ENCODE assay signal across 8 cellular contexts in the genomic region with DNA sequence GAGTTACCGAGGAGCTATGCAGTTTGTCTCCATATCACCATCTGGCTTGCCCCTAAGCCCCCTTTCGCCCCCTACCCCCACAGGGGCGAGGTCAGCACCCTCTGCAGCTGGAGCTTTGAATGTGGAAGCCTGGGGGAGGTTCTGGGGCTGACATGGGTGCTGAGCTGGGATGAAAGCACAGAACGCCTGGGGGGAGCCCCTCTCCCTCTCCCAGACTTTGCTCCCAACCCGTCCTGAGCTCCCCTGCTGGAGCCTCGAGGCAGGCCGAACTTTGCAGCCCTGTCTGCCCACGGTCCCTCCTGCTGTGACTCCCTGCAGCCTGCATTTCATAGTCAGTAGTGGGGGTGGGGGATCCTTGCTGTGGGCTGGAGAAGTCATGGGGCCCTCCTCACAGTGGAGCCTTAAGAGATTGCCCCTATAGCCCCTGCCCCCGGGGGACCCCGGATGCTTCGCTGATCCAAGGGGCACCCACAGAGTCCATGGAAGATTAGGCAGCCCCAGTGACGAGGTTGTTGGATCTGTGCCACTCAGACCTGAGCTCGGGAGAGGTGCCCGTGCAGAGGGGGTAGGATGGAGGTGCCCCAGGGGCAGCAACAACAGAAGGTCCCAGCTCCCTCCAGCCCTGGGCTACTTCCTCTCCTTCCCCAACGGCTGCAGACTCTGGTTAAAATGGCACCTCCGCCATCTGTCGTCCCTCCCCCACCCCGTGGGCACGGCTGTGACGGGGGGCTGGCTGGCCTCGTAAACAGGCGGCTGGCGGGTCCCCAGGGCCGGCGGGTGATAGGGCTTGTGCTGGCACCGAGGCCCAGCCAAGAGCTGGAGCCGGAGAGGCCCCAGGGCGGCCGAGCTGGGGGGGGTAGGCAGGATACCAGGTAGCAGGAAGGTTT.
DNase-seq lines count a peak whose midpoint lies in the region; ATAC-seq, FAIRE-seq and TF ChIP-seq lines count a peak whose summit lies in the region.

No MANE protein-coding gene starts in this region.

- FAIRE-seq in A549 (lab: Jason Lieb, UNC) (no peak), GM19239 (lab: Jason Lieb, UNC) (no peak)

- ATAC-seq in A549: peak; percentile 6 to 17; a peak in 3 of 6 replicates
- ATAC-seq in GM21576 (IDR thresholded peaks at IDR 0.05; ENCODE audit: unreplicated experiment): no peak

- POLR2A ChIA-PET in A549 (lab: Yijun Ruan, JAX): interaction anchor here (0.6 to 3.4 kb wide), 8 partner anchors 11 to 400 kb away, joined by 3 to 72 read pairs (median 10); a partner anchor contains a TSS

- H3K36me3 ChIP-seq in HUES64 (ENCODE audit: insufficient read depth, low read length) (no peaks in the 10 kb centered on the region), esophagus muscularis mucosa (no peaks in the 10 kb centered on the region), osteoblast (ENCODE audit: insufficient read depth, low read length) (no peaks in the 10 kb centered on the region)

- TF ChIP-seq CTCF in A549 (IDR thresholded peaks at IDR 0.05) (no peak), VCaP (conservative IDR thresholded peaks at IDR 0.05) (no peak), esophagus muscularis mucosa (IDR thresholded peaks at IDR 0.05) (no peak), osteoblast (IDR thresholded peaks at IDR 0.05; ENCODE audit: extremely low read depth, low read depth, low read length) (no peak)

- TF ChIP-seq EP300 in A549 (IDR thresholded peaks at IDR 0.05): no peak
- TF ChIP-seq EP300 in esophagus muscularis mucosa (IDR thresholded peaks at IDR 0.05): no peak

- WGBS in A549 (ENCODE audit: missing lambda C conversion rate): 23% methylated on average over 19 of the region's 29 CpGs
- WGBS in HUES64: 34% methylated on average over 27 of the region's 29 CpGs
- 25% methylated on average over 18 of the region's 29 CpGs for WGBS in esophagus muscularis mucosa

- intact Hi-C loops in esophagus muscularis mucosa (cut with DNase I): loop anchor here (5.0 kb wide), 2 partner anchors 42 to 122 kb away; no protein-coding TSS in a partner anchor

- H2AFZ ChIP-seq in osteoblast (ENCODE audit: low read length): peak overlapping the region; percentile 61

- H3K4me3 ChIP-seq in A549: no peak overlapping the region
- peak overlapping the region; percentile 40 for H3K4me3 ChIP-seq in HUES64 (ENCODE audit: low read length)
- no peak overlapping the region for H3K4me3 ChIP-seq in esophagus muscularis mucosa
- H3K4me3 ChIP-seq in osteoblast (ENCODE audit: insufficient read depth, low read length): no peak overlapping the region

- no peaks in the 10 kb centered on the region for H3K9me3 ChIP-seq in A549
- H3K9me3 ChIP-seq in HUES64 (ENCODE audit: insufficient read depth, low read depth, low read length): no peaks in the 10 kb centered on the region
- H3K9me3 ChIP-seq in esophagus muscularis mucosa: no peaks in the 10 kb centered on the region
- no peaks in the 10 kb centered on the region for H3K9me3 ChIP-seq in osteoblast (ENCODE audit: low read depth, low read length)

- H3K79me2 ChIP-seq in osteoblast (ENCODE audit: insufficient read depth, low read length): no peaks in the 10 kb centered on the region

- no peak overlapping the region for H3K9ac ChIP-seq in HUES64 (ENCODE audit: low read depth, low read length)

- peak overlapping the region; percentile 98 for H3K27ac ChIP-seq in A549
- no peak overlapping the region for H3K27ac ChIP-seq in HUES64 (ENCODE audit: low read depth, low read length)
- peak overlapping the region; percentile 98 for H3K27ac ChIP-seq in VCaP
- H3K27ac ChIP-seq in esophagus muscularis mucosa (replicated peaks in 1 of 4): peak overlapping the region; percentile 90 to 97 (median 94)
- H3K27ac ChIP-seq in osteoblast (ENCODE audit: low read depth, low read length): no peak overlapping the region

- CTCF ChIA-PET in A549 (lab: Yijun Ruan, JAX): interaction anchor here (1.0 to 3.4 kb wide), 9 partner anchors 16 to 320 kb away, joined by 3 to 27 read pairs (median 5); no protein-coding TSS in a partner anchor

- H3K4me1 ChIP-seq in A549 (peaks cover 42% of the 10 kb centered on the region), HUES64 (ENCODE audit: insufficient read depth, low read length) (peaks cover 22% of the 10 kb centered on the region), esophagus muscularis mucosa (peaks cover 37 to 55% (median 49%) of the 10 kb centered on the region in 4 donors), osteoblast (ENCODE audit: insufficient read depth, low read length) (peaks cover 30% of the 10 kb centered on the region)

- DNase-seq in A549 (ENCODE audit: low read depth in 1 of 2, low spot score in 1 of 2): no peak
- DNase-seq in esophagus muscularis mucosa (ENCODE audit: extremely low spot score): no peak
- DNase-seq in osteoblast (ENCODE audit: insufficient read length, low spot score, missing footprints): peak; percentile 90
- DNase-seq in GM19239 (ENCODE audit: insufficient read length, low spot score): no peak
- DNase-seq in COR-L47 (lab: John Stamatoyannopoulos, UW): no peak

- H3K4me2 ChIP-seq in A549 (peak overlapping the region; percentile 86), osteoblast (ENCODE audit: insufficient read depth, low read length) (no peak overlapping the region)

- 0 out of 2 replicates have a peak, but pooled peaks cover 3% of the 10 kb centered on the region for H3K27me3 ChIP-seq in HUES64 (ENCODE audit: insufficient read depth, low read length)
- no peaks in the 10 kb centered on the region for H3K27me3 ChIP-seq in esophagus muscularis mucosa
- no peaks in the 10 kb centered on the region for H3K27me3 ChIP-seq in osteoblast (ENCODE audit: insufficient read depth, low read length)

- no peak for TF ChIP-seq RAD21 in A549 (conservative IDR thresholded peaks at IDR 0.05 in 1 of 2, IDR thresholded peaks at IDR 0.05 in 1 of 2)

- no peaks in the 10 kb centered on the region for H4K20me1 ChIP-seq in osteoblast (ENCODE audit: insufficient read depth, low read length)

- TF ChIP-seq POLR2A in A549 (IDR thresholded peaks at IDR 0.05; ENCODE audit: low read length) (no peak), esophagus muscularis mucosa (IDR thresholded peaks at IDR 0.05; ENCODE audit: low read depth) (no peak)

TF ChIP-seq in A549, 52 proteins besides CTCF, POLR2A, EP300 and RAD21:
- TF ChIP-seq, protein P1, sequence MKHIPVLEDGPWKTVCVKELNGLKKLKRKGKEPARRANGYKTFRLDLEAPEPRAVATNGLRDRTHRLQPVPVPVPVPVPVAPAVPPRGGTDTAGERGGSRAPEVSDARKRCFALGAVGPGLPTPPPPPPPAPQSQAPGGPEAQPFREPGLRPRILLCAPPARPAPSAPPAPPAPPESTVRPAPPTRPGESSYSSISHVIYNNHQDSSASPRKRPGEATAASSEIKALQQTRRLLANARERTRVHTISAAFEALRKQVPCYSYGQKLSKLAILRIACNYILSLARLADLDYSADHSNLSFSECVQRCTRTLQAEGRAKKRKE (CRISPR knock-in tag; IDR thresholded peaks at IDR 0.05; ENCODE audit: low read depth): 0 out of 2 replicates have a peak, but pooled peaks have one; percentile 6
- no peak for TF ChIP-seq JUN (IDR thresholded peaks at IDR 0.05)
- TF ChIP-seq TFCP2L1 (CRISPR knock-in tag; IDR thresholded peaks at IDR 0.05): 0 out of 2 replicates have a peak, but pooled peaks have one; percentile 16
- TF ChIP-seq ZC3H11A (IDR thresholded peaks at IDR 0.05): no peak
- no peak for TF ChIP-seq NFE2L2 (conservative IDR thresholded peaks at IDR 0.05; ENCODE audit: low read length)
- no peak for TF ChIP-seq NR3C1 (IDR thresholded peaks at IDR 0.05)
- no peak for TF ChIP-seq ESRRA (IDR thresholded peaks at IDR 0.05; ENCODE audit: borderline replicate concordance, low read length)
- TF ChIP-seq CBX2 (IDR thresholded peaks at IDR 0.05; ENCODE audit: borderline replicate concordance, low read depth): no peak

Comparison
In these comparisons a context has a peak if more than half of its experiments do, and no peak if none do; other contexts are left out.
1. H3K27ac ChIP-seq: peak in A549 (2 of 2), VCaP (single experiment) and esophagus muscularis mucosa (4 of 4); none in HUES64 (single experiment) and osteoblast (single experiment).